In genomic region chr3:155554777-155555445, GRCh38 we compare ENCODE assay signal across 8 cellular contexts.
DNase-seq lines count a peak whose midpoint lies in the region; ATAC-seq and TF ChIP-seq lines count a peak whose summit lies in the region.

No MANE protein-coding gene starts in this region.

- H3K36me3 ChIP-seq in OCI-LY1 (ENCODE audit: insufficient read depth, low read length): no peaks in the 10 kb centered on the region; the same call in 1 of the 2 replicates

- H3F3A ChIP-seq in OCI-LY1 (ENCODE audit: insufficient read depth, low read length): 0 out of 2 replicates have a peak, but pooled peaks cover 5% of the 10 kb centered on the region

- intact Hi-C loops in left ventricle myocardium superior (cut with micrococcal nuclease): no loop called here

- ATAC-seq in GM19023 (IDR thresholded peaks at IDR 0.05; ENCODE audit: unreplicated experiment) (peak; percentile 83), HG02798 (IDR thresholded peaks at IDR 0.05; ENCODE audit: poor library complexity, unreplicated experiment) (peak; percentile 81), left ventricle myocardium superior (no peak)
- peak; percentile 28 to 46 for ATAC-seq in naive thymus-derived CD8-positive, alpha-beta T cell

- H3K4me2 ChIP-seq in OCI-LY1 (ENCODE audit: low read length): peak overlapping the region; percentile 26; the same call in 1 of the 2 replicates

- no peaks in the 10 kb centered on the region for H3K9me3 ChIP-seq in OCI-LY1 (ENCODE audit: low read length)

- DNase-seq in naive thymus-derived CD8-positive, alpha-beta T cell: peak in 3 of 10 donors; percentile 6 to 43 (median 40)
- DNase-seq in stimulated activated CD4-positive, alpha-beta T cell treated with anti-CD3 and anti-CD28 coated beads, Interleukin-1b, Interleukin-23, amount 100 ng/mL, for 48 hours: no peak
- DNase-seq in NCI-H1048 (lab: John Stamatoyannopoulos, UW): no peak
- no peak for DNase-seq in left ventricle myocardium superior
- DNase-seq in Ammon's horn (ENCODE audit: low spot score): no peak

- no peak overlapping the region; the same call in 1 of the 2 replicates for H3K9ac ChIP-seq in OCI-LY1 (ENCODE audit: low read length)

- peak overlapping the region; percentile 92 for H3K27ac ChIP-seq in OCI-LY1 (ENCODE audit: low read depth, low read length, poor library complexity, severe bottlenecking)

- peaks cover 74% of the 10 kb centered on the region for H3K4me1 ChIP-seq in OCI-LY1 (ENCODE audit: insufficient read depth, low read length, severe bottlenecking)

- H4K20me1 ChIP-seq in OCI-LY1 (ENCODE audit: insufficient read depth, low read length): no peaks in the 10 kb centered on the region

- H3K36me3 Mint-ChIP-seq in naive thymus-derived CD8-positive, alpha-beta T cell: no peaks in the 10 kb centered on the region

- H3K27me3 ChIP-seq in OCI-LY1 (ENCODE audit: insufficient read depth, low read length): no peaks in the 10 kb centered on the region

- H3K9me3 Mint-ChIP-seq in naive thymus-derived CD8-positive, alpha-beta T cell: no peaks in the 10 kb centered on the region

- H2AFZ ChIP-seq in OCI-LY1 (ENCODE audit: low read length): no peak overlapping the region

- peak overlapping the region in 5 of 10 donors; percentile 2 to 61 (median 42) for H3K27ac Mint-ChIP-seq in naive thymus-derived CD8-positive, alpha-beta T cell

- H3K4me1 Mint-ChIP-seq in naive thymus-derived CD8-positive, alpha-beta T cell: peaks cover 8 to 28% (median 25%) of the 10 kb centered on the region in 4 donors

- no peak for TF ChIP-seq CTCF in OCI-LY1 (IDR thresholded peaks at IDR 0.05; ENCODE audit: low read length)

- no peak overlapping the region for H3K4me3 ChIP-seq in OCI-LY1 (ENCODE audit: low read depth, low read length, poor library complexity, severe bottlenecking)

- H3K4me3 Mint-ChIP-seq in naive thymus-derived CD8-positive, alpha-beta T cell: peak overlapping the region in 6 of 10 donors; percentile 3 to 47 (median 26)

- no peaks in the 10 kb centered on the region for H3K27me3 Mint-ChIP-seq in naive thymus-derived CD8-positive, alpha-beta T cell

- H3K79me2 ChIP-seq in OCI-LY1 (ENCODE audit: insufficient read depth, low read length): no peaks in the 10 kb centered on the region

- POLR2A ChIA-PET in naive thymus-derived CD8-positive, alpha-beta T cell (lab: Charles Lee): interaction anchor here (0.8 kb wide), 1 partner anchor 159 kb away, joined by 4 read pairs; no protein-coding TSS in a partner anchor

- H3K9me2 ChIP-seq in OCI-LY1 (ENCODE audit: low read depth, low read length): no peaks in the 10 kb centered on the region
